ENCODE assay signal across 21 cellular contexts in genomic region chr2:18837233-18837632, GRCh38.
"Had no signal": no experiment of that assay in that cellular context is flagged by ENCODE, and none has a peak within 500 bp of the region (broad histone marks: within the 10 kb centered on the region; RNA-seq: fewer than 3 reads in every experiment).

No MANE protein-coding gene starts in this region.

- H3K4me3 ChIP-seq: SJCRH30 had no signal

- H3K27ac ChIP-seq: SJCRH30, VCaP had no signal

- DNase-seq: activated CD4-positive, alpha-beta memory T cell treated with anti-CD3 and anti-CD28 coated beads, Interleukin-2, amount 10 ng/mL, durations not matched to agents 7 days and 5 days; activated CD4-positive, alpha-beta T cell treated with anti-CD3 and anti-CD28 coated beads for 36 hours; activated CD4-positive, alpha-beta T cell treated with anti-CD3 and anti-CD28 coated beads, Interleukin-2, amount 50 U/mL, for 1 hour; activated gamma-delta T cell; activated naive CD4-positive, alpha-beta T cell treated with anti-CD3 and anti-CD28 coated beads for 36 hours; activated T-cell treated with anti-CD3 and anti-CD28 coated beads for 4 hours; activated T-cell treated with anti-CD3 and anti-CD28 coated beads, Interleukin-2, amount 50 U/mL, for 48 hours; amygdala; Karpas-422; MM.1S; NCI-H1930; NCI-H524; NCI-H774; NK-92 treated with Interleukin-12 subunit alpha and Interleukin-12 subunit beta, amount 100 ng/mL, for 24 hours; OCI-M1; RPMI8226; SJCRH30; SK-N-SH; T-helper 1 cell had no signal

- H3K9ac ChIP-seq: SK-N-SH had no signal

- H3K27me3 ChIP-seq: SJCRH30 had no signal

- H3K4me1 ChIP-seq: SJCRH30 had no signal

- H3K9me3 ChIP-seq: SJCRH30, SK-N-SH had no signal

- H3K36me3 ChIP-seq: SJCRH30 had no signal

- FAIRE-seq: astrocyte had no signal
